Comparison of ENCODE assay signal across 34 cellular contexts in genomic region chr1:91024501-91025119, GRCh38. TPM values are rescaled to one million over a fixed set of nuclear protein-coding genes. Genes with fewer than 3 reads are reported as not detected.
DNase-seq lines count a peak whose midpoint lies in the region; ATAC-seq, FAIRE-seq and TF ChIP-seq lines count a peak whose summit lies in the region.
"Had no signal": no experiment of that assay in that cellular context is flagged by ENCODE, and none has a peak within 500 bp of the region (broad histone marks: within the 10 kb centered on the region; RNA-seq: fewer than 3 reads in every experiment).

No MANE protein-coding gene starts in this region.

- H2AFZ ChIP-seq in K562 (ENCODE audit: low read depth, low read length): no peak overlapping the region

- H3K4me3 Mint-ChIP-seq in activated naive CD4-positive, alpha-beta T cell treated with anti-CD3 and anti-CD28 coated beads for 36 hours: peak overlapping the region; percentile 0
- no peak overlapping the region for H3K4me3 Mint-ChIP-seq in activated naive CD4-positive, alpha-beta T cell treated with anti-CD3 and anti-CD28 coated beads, Interleukin-2, amount 10 ng/mL, durations not matched to agents 7 days and 5 days
- peak overlapping the region; percentile 34 to 37 for H3K4me3 Mint-ChIP-seq in stimulated activated naive B cell treated with anti-CD40 and anti-IgM and Interleukin-4, amounts not matched to agents 10 μg/mL and 1 μg/mL and 100 μg/mL, for 72 hours
- H3K4me3 Mint-ChIP-seq: activated CD8-positive, alpha-beta T cell treated with anti-CD3 and anti-CD28 coated beads for 36 hours; activated naive CD8-positive, alpha-beta T cell had no signal

- H3K27me3 Mint-ChIP-seq in activated naive CD4-positive, alpha-beta T cell treated with anti-CD3 and anti-CD28 coated beads for 36 hours (ENCODE audit: low read depth): no peaks in the 10 kb centered on the region
- H3K27me3 Mint-ChIP-seq in activated naive CD4-positive, alpha-beta T cell treated with anti-CD3 and anti-CD28 coated beads, Interleukin-2, amount 10 ng/mL, durations not matched to agents 7 days and 5 days: no peaks in the 10 kb centered on the region
- H3K27me3 Mint-ChIP-seq in stimulated activated naive B cell treated with anti-CD40 and anti-IgM and Interleukin-4, amounts not matched to agents 10 μg/mL and 1 μg/mL and 100 μg/mL, for 72 hours: no peaks in the 10 kb centered on the region
- H3K27me3 Mint-ChIP-seq: activated CD8-positive, alpha-beta T cell treated with anti-CD3 and anti-CD28 coated beads for 36 hours; activated naive CD8-positive, alpha-beta T cell; T-cell had no signal

- TF ChIP-seq CTCF in K562 (IDR thresholded peaks at IDR 0.05 in 2 of 3, conservative IDR thresholded peaks at IDR 0.05 in 1 of 3; ENCODE audit: insufficient read depth in 2 of 3, low read depth in 1 of 3, low read length in 3 of 3) (no peak), GM20000 (IDR thresholded peaks at IDR 0.05; ENCODE audit: extremely low read depth, missing control alignments) (no peak), gastroesophageal sphincter (IDR thresholded peaks at IDR 0.05) (no peak)

- in situ Hi-C loops in K562 (cut with MboI): no loop called here

- TF ChIP-seq POLR2A in K562 (conservative IDR thresholded peaks at IDR 0.05) (no peak), gastroesophageal sphincter (IDR thresholded peaks at IDR 0.05) (no peak)

- TF ChIP-seq RAD21 in K562 (CRISPR knock-in tag; conservative IDR thresholded peaks at IDR 0.05 in 1 of 2, IDR thresholded peaks at IDR 0.05 in 1 of 2): no peak

- no peak overlapping the region for H3K4me2 ChIP-seq in K562 (ENCODE audit: insufficient read depth, low read length)

- no peaks in the 10 kb centered on the region for H3K9me3 Mint-ChIP-seq in activated naive CD4-positive, alpha-beta T cell treated with anti-CD3 and anti-CD28 coated beads for 36 hours
- H3K9me3 Mint-ChIP-seq in activated naive CD4-positive, alpha-beta T cell treated with anti-CD3 and anti-CD28 coated beads, Interleukin-2, amount 10 ng/mL, durations not matched to agents 7 days and 5 days: no peaks in the 10 kb centered on the region
- no peaks in the 10 kb centered on the region for H3K9me3 Mint-ChIP-seq in stimulated activated naive B cell treated with anti-CD40 and anti-IgM and Interleukin-4, amounts not matched to agents 10 μg/mL and 1 μg/mL and 100 μg/mL, for 72 hours
- H3K9me3 Mint-ChIP-seq: activated CD8-positive, alpha-beta T cell treated with anti-CD3 and anti-CD28 coated beads for 36 hours; activated T-helper 2 cell treated with anti-CD3 and anti-CD28 coated beads, Interferon-gamma antibody, Interleukin-2, Interleukin-4, amounts not matched to agents 10 μg/mL and 5 μg/mL and 100 μg/mL, durations not matched to agents 14 hours and 24 hours and 36 hours; T-cell had no signal

- H3K36me3 ChIP-seq in K562 (ENCODE audit: control insufficient read depth, insufficient read depth, low read length): peaks cover 8% of the 10 kb centered on the region; the same call in 1 of the 3 replicates
- no peaks in the 10 kb centered on the region for H3K36me3 ChIP-seq in gastroesophageal sphincter
- H3K36me3 ChIP-seq: esophagus muscularis mucosa, lower lobe of right lung, tibial artery had no signal

- H3K27me3 ChIP-seq in K562 (ENCODE audit: control insufficient read depth in 2 of 2, insufficient read depth in 2 of 2, low read length in 2 of 2) (no peaks in the 10 kb centered on the region), gastroesophageal sphincter (no peaks in the 10 kb centered on the region)
- H3K27me3 ChIP-seq: esophagus muscularis mucosa, SJSA1, tibial artery had no signal

- H3K4me1 ChIP-seq in K562 (replicated peaks in 1 of 2; ENCODE audit: control insufficient read depth in 2 of 2, insufficient read depth in 2 of 2, low read length in 2 of 2): peaks cover 10 to 15% of the 10 kb centered on the region in 2 experiments; a peak in 4 of 5 replicates
- H3K4me1 ChIP-seq in gastroesophageal sphincter: peaks cover 4 to 25% (median 4%) of the 10 kb centered on the region in 3 donors

- no peak overlapping the region for H3K9ac ChIP-seq in K562 (ENCODE audit: insufficient read depth in 1 of 2, low read depth in 2 of 2, low read length in 2 of 2)

- ATAC-seq in K562 (no peak), gastroesophageal sphincter (no peak)
- no peak for ATAC-seq in stimulated activated naive B cell treated with anti-CD40 and anti-IgM and Interleukin-4, amounts not matched to agents 10 μg/mL and 1 μg/mL and 100 μg/mL, for 72 hours (replicated peaks)
- ATAC-seq: activated CD8-positive, alpha-beta T cell treated with anti-CD3 and anti-CD28 coated beads for 36 hours; lower lobe of right lung; sciatic nerve; T-cell had no signal

- peaks cover 49% of the 10 kb centered on the region for H3K4me1 Mint-ChIP-seq in activated naive CD4-positive, alpha-beta T cell treated with anti-CD3 and anti-CD28 coated beads for 36 hours (ENCODE audit: low read depth)
- H3K4me1 Mint-ChIP-seq in activated naive CD4-positive, alpha-beta T cell treated with anti-CD3 and anti-CD28 coated beads, Interleukin-2, amount 10 ng/mL, durations not matched to agents 7 days and 5 days: peaks cover 28% of the 10 kb centered on the region
- peaks cover 25 to 44% of the 10 kb centered on the region in 2 donors for H3K4me1 Mint-ChIP-seq in stimulated activated naive B cell treated with anti-CD40 and anti-IgM and Interleukin-4, amounts not matched to agents 10 μg/mL and 1 μg/mL and 100 μg/mL, for 72 hours

- no peaks in the 10 kb centered on the region for H3K9me1 ChIP-seq in K562 (ENCODE audit: control insufficient read depth, insufficient read depth, low read length)

- no peak overlapping the region for H3K27ac ChIP-seq in K562 (ENCODE audit: extremely low read depth, low read depth, low read length)
- no peak overlapping the region for H3K27ac ChIP-seq in gastroesophageal sphincter
- H3K27ac ChIP-seq: esophagus muscularis mucosa, lower lobe of right lung, SJSA1, tibial artery had no signal

- no TSS peak for BruUV-seq in K562 (replicated peaks; lab: Mats Ljungman, UMichigan)

- POLR2A ChIA-PET in K562 (lab: Yijun Ruan, JAX): interaction anchor here (0.6 kb wide), 2 partner anchors 18 to 360 kb away, joined by 3 read pairs; no protein-coding TSS in a partner anchor

- H4K20me1 ChIP-seq in K562 (replicated peaks; ENCODE audit: control insufficient read depth, insufficient read depth, low read length): peaks cover 7% of the 10 kb centered on the region; the same call in 1 of the 2 replicates

- peaks cover 30% of the 10 kb centered on the region for H3K79me2 ChIP-seq in K562 (ENCODE audit: control insufficient read depth, insufficient read depth, low read length)

- no peak for FAIRE-seq in K562 (lab: Jason Lieb, UNC)
- FAIRE-seq: A204.1, astrocyte, HTR-8/SVneo had no signal

- no peak for TF ChIP-seq EP300 in K562 (IDR thresholded peaks at IDR 0.05; ENCODE audit: low read length)
- no peak for TF ChIP-seq EP300 in gastroesophageal sphincter (IDR thresholded peaks at IDR 0.05)

- H3K4me3 ChIP-seq in K562 (no peak overlapping the region), gastroesophageal sphincter (no peak overlapping the region)
- H3K4me3 ChIP-seq: esophagus muscularis mucosa, lower lobe of right lung, SJSA1, tibial artery had no signal

- 38% methylated on average over 3 of the region's 3 CpGs for WGBS in K562 (ENCODE audit: insufficient coverage, low coverage, missing lambda C conversion rate)
- WGBS in gastroesophageal sphincter (ENCODE audit: low coverage in 1 of 2), 2 donors: 65 to 77% methylated on average over 3 of the region's 3 CpGs

- intact Hi-C loops in activated naive CD4-positive, alpha-beta T cell treated with anti-CD3 and anti-CD28 coated beads for 36 hours (cut with micrococcal nuclease): loop anchor here (5.0 to 10.0 kb wide), 8 partner anchors 380 to 1960 kb away; partner anchors contain the start of genes GFI1, HFM1 and TGFBR3
- intact Hi-C loops in K562 (cut with micrococcal nuclease): loop anchor here (10.0 kb wide), 1 partner anchor 210 kb away; no protein-coding TSS in a partner anchor

- H3K9me3 ChIP-seq in K562 (replicated peaks; ENCODE audit: control insufficient read depth, insufficient read depth, low read depth, low read length) (no peaks in the 10 kb centered on the region), gastroesophageal sphincter (no peaks in the 10 kb centered on the region)
- H3K9me3 ChIP-seq: esophagus muscularis mucosa, lower lobe of right lung, SJSA1, tibial artery had no signal

- peaks cover 12% of the 10 kb centered on the region for H3K36me3 Mint-ChIP-seq in activated naive CD4-positive, alpha-beta T cell treated with anti-CD3 and anti-CD28 coated beads for 36 hours (ENCODE audit: low read depth)
- peaks cover 12% of the 10 kb centered on the region for H3K36me3 Mint-ChIP-seq in activated naive CD4-positive, alpha-beta T cell treated with anti-CD3 and anti-CD28 coated beads, Interleukin-2, amount 10 ng/mL, durations not matched to agents 7 days and 5 days
- H3K36me3 Mint-ChIP-seq in stimulated activated naive B cell treated with anti-CD40 and anti-IgM and Interleukin-4, amounts not matched to agents 10 μg/mL and 1 μg/mL and 100 μg/mL, for 72 hours: peaks cover 5 to 8% of the 10 kb centered on the region in 2 donors
- H3K36me3 Mint-ChIP-seq: activated naive CD8-positive, alpha-beta T cell; T-cell had no signal

- DNase-seq in activated naive CD4-positive, alpha-beta T cell treated with anti-CD3 and anti-CD28 coated beads for 36 hours: no peak
- DNase-seq in activated naive CD4-positive, alpha-beta T cell treated with anti-CD3 and anti-CD28 coated beads, Interleukin-2, amount 10 ng/mL, durations not matched to agents 7 days and 5 days: no peak
- DNase-seq in MV-4-11 (lab: John Stamatoyannopoulos, UW) (peak; percentile 65), K562 (ENCODE audit: extremely low read depth in 1 of 4, low spot score in 3 of 4) (no peak), HuH-7.5 (ENCODE audit: low spot score) (no peak), GM20000 (ENCODE audit: low spot score) (no peak)
- DNase-seq in stimulated activated naive B cell treated with anti-CD40 and anti-IgM and Interleukin-4, amounts not matched to agents 10 μg/mL and 1 μg/mL and 100 μg/mL, for 72 hours: peak; percentile 21
- DNase-seq: activated CD4-positive, CD25-positive, alpha-beta regulatory T cell treated with anti-CD3 and anti-CD28 coated beads, Interleukin-2, amount 50 U/mL, for 72 hours; activated CD8-positive, alpha-beta T cell treated with anti-CD3 and anti-CD28 coated beads for 36 hours; caudate nucleus; COR-L47; cortex of kidney; DMS53; foreskin melanocyte; GDM1; kidney glomerular epithelial cell; lower lobe of right lung; NCI-H187 treated with DMSO at 0.1 percent for 48 hours; NCI-H2171 treated with DMSO at 0.1 percent for 48 hours; NCI-H524; posterior cingulate gyrus; stimulated activated CD4-positive, alpha-beta T cell treated with anti-CD3 and anti-CD28 coated beads, Interleukin-4, amount 100 ng/mL, for 24 hours; stimulated activated naive CD4-positive, alpha-beta T cell treated with Interleukin-2 at 50 U/mL for 16 hours; T-cell; tibial artery had no signal

- H3K27ac Mint-ChIP-seq in activated naive CD4-positive, alpha-beta T cell treated with anti-CD3 and anti-CD28 coated beads for 36 hours: peak overlapping the region; percentile 8
- no peak overlapping the region for H3K27ac Mint-ChIP-seq in activated naive CD4-positive, alpha-beta T cell treated with anti-CD3 and anti-CD28 coated beads, Interleukin-2, amount 10 ng/mL, durations not matched to agents 7 days and 5 days
- peak overlapping the region; percentile 82 for H3K27ac Mint-ChIP-seq in stimulated activated naive B cell treated with anti-CD40 and anti-IgM and Interleukin-4, amounts not matched to agents 10 μg/mL and 1 μg/mL and 100 μg/mL, for 72 hours
- H3K27ac Mint-ChIP-seq: activated CD8-positive, alpha-beta T cell treated with anti-CD3 and anti-CD28 coated beads for 36 hours; activated naive CD8-positive, alpha-beta T cell; activated T-helper 2 cell treated with anti-CD3 and anti-CD28 coated beads, Interferon-gamma antibody, Interleukin-2, Interleukin-4, amounts not matched to agents 10 μg/mL and 5 μg/mL and 100 μg/mL, durations not matched to agents 14 hours and 24 hours and 36 hours had no signal

- CTCF ChIA-PET in activated naive CD4-positive, alpha-beta T cell treated with anti-CD3 and anti-CD28 coated beads for 36 hours (lab: Charles Lee): interaction anchor here (0.6 to 1.2 kb wide), 2 partner anchors 141 to 805 kb away, joined by 3 to 5 read pairs; no protein-coding TSS in a partner anchor
- CTCF ChIA-PET in activated naive CD4-positive, alpha-beta T cell treated with anti-CD3 and anti-CD28 coated beads, Interleukin-2, amount 10 ng/mL, durations not matched to agents 7 days and 5 days (lab: Charles Lee): no interaction called here
- CTCF ChIA-PET in K562 (lab: Yijun Ruan, JAX; ENCODE audit: low intra/inter-chr PET ratio): no interaction called here

RNA-seq across cellular contexts. Expression of gene ZNF644, which starts 2.8 kb away (rescaled TPM):
- total RNA-seq in activated naive CD4-positive, alpha-beta T cell treated with anti-CD3 and anti-CD28 coated beads for 36 hours: 10 to 100 TPM; 42.4 to 42.8 TPM
- total RNA-seq in K562 (2011; cell fraction: chromatin; rRNA removed; ENCODE audit: low replicate concordance): 41.2 and 164 TPM in 2 replicates
- total RNA-seq in K562 (2011; cell fraction: nucleolus; rRNA removed): 17.8 and 23.4 TPM in 2 replicates
- 78.6 and 160 TPM in 2 replicates for total RNA-seq in K562 (2011; cell fraction: nucleoplasm; rRNA removed)
- 30.8 and 35.1 TPM in 2 replicates for total RNA-seq in K562 (2014; rRNA removed)
- 55.8 and 63.3 TPM in 2 replicates for total RNA-seq in K562 (2014; rRNA removed; fragmentation: Illumina TruSeq; extraction: Trizol)
- total RNA-seq in K562 (2015; rRNA removed; fragmentation: Illumina TruSeq; extraction: Trizol): 64.2 and 71.4 TPM in 2 replicates
- total RNA-seq in K562 (2021): 39.6 and 39.8 TPM in 2 replicates
- polyA plus RNA-seq in K562 (2011; rRNA removed): 21.2 and 27.6 TPM in 2 replicates
- polyA plus RNA-seq in K562 (2011; cell fraction: cytosol; rRNA removed): 3.4 and 8.8 TPM in 2 replicates
- 12.4 and 15.1 TPM in 2 replicates for polyA plus RNA-seq in K562 (2011; cell fraction: nucleus; rRNA removed)
- 17.7 and 21.2 TPM in 2 replicates for polyA plus RNA-seq in K562 (2012)
- polyA plus RNA-seq in K562 (2014; fragmentation: Illumina TruSeq; extraction: Trizol): 26.5 and 32.5 TPM in 2 replicates
- polyA plus RNA-seq in K562 (2014; fragmentation: Nextera tagmentation; extraction: Ambion mirVana): 10 to 100 TPM; 39.8 to 48.4 TPM
- 18.5 and 25.3 TPM in 2 replicates for polyA plus RNA-seq in K562 (2014; rRNA removed)
- 91.2 and 91.6 TPM in 2 replicates for polyA minus RNA-seq in K562 (2011; rRNA and poly(A)+ RNA removed)
- 27.6 and 28.7 TPM in 2 replicates for polyA minus RNA-seq in K562 (2011; cell fraction: cytosol; rRNA and poly(A)+ RNA removed)
- polyA minus RNA-seq in K562 (2011; cell fraction: nucleus; rRNA and poly(A)+ RNA removed): 57.5 and 74.6 TPM in 2 replicates
- total RNA-seq in gastroesophageal sphincter: 10 to 100 TPM; 40.2 to 83.3 (median 53.8) TPM

Comparison
In these comparisons a context has a peak if more than half of its experiments do, and no peak if none do; other contexts are left out.
1. DNase-seq: peak in MV-4-11 (single experiment) and stimulated activated naive B cell treated with anti-CD40 and anti-IgM and Interleukin-4, amounts not matched to agents 10 μg/mL and 1 μg/mL and 100 μg/mL, for 72 hours (single experiment); none in activated naive CD4-positive, alpha-beta T cell treated with anti-CD3 and anti-CD28 coated beads for 36 hours (single experiment), activated naive CD4-positive, alpha-beta T cell treated with anti-CD3 and anti-CD28 coated beads, Interleukin-2, amount 10 ng/mL, durations not matched to agents 7 days and 5 days (single experiment), K562 (0 of 4), HuH-7.5 (single experiment) and GM20000 (single experiment).